13 cellular contexts compared by ENCODE assay signal in genomic region chr5:172643392-172643871, GRCh38. TPM values are rescaled to one million over a fixed set of nuclear protein-coding genes. Genes with fewer than 3 reads are reported as not detected.
DNase-seq lines count a peak whose midpoint lies in the region; ATAC-seq, FAIRE-seq and TF ChIP-seq lines count a peak whose summit lies in the region.
"Had no signal": no experiment of that assay in that cellular context is flagged by ENCODE, and none has a peak within 500 bp of the region (broad histone marks: within the 10 kb centered on the region; RNA-seq: fewer than 3 reads in every experiment).

No MANE protein-coding gene starts in this region.

- H3K9me1 ChIP-seq in K562 (ENCODE audit: control insufficient read depth, insufficient read depth, low read length), result no peaks in the 10 kb centered on the region

- POLR2A ChIA-PET in K562 (lab: Yijun Ruan, JAX), result interaction anchor here (0.6 kb wide), 1 partner anchor 1455 kb away, joined by 3 read pairs; no protein-coding TSS in a partner anchor

- TF ChIP-seq POLR2A in K562 (conservative IDR thresholded peaks at IDR 0.05), result no peak

- peaks cover 19% of the 10 kb centered on the region for H3K4me1 Mint-ChIP-seq in mesothelial cell of epicardium

- H3K4me3 ChIP-seq in K562 (no peak overlapping the region), fibroblast of lung (replicated peaks in 1 of 4; ENCODE audit: control extremely low read depth in 1 of 4, insufficient read depth in 1 of 4, low read depth in 3 of 4, low read length in 4 of 4) (no peak overlapping the region), tibial artery (peak overlapping the region; percentile 74 to 92), left lung (peak overlapping the region in 1 of 2 donors; percentile 65)

- H3K4me2 ChIP-seq in K562 (ENCODE audit: insufficient read depth, low read length), result no peak overlapping the region
- peak overlapping the region; percentile 42 for H3K4me2 ChIP-seq in fibroblast of lung (ENCODE audit: extremely low read depth, insufficient read depth, low read length)

- TF ChIP-seq CTCF in K562 (IDR thresholded peaks at IDR 0.05 in 2 of 3, conservative IDR thresholded peaks at IDR 0.05 in 1 of 3; ENCODE audit: insufficient read depth in 2 of 3, low read depth in 1 of 3, low read length in 3 of 3) (no peak), fibroblast of lung (conservative IDR thresholded peaks at IDR 0.05 in 1 of 2, IDR thresholded peaks at IDR 0.05 in 1 of 2; ENCODE audit: low read depth in 1 of 2, low read length in 2 of 2) (no peak), tibial artery (IDR thresholded peaks at IDR 0.05) (no peak), mesothelial cell of epicardium (IDR thresholded peaks at IDR 0.05; ENCODE audit: unreplicated experiment) (no peak), left lung (IDR thresholded peaks at IDR 0.05) (no peak)

- H3K27ac ChIP-seq in K562 (ENCODE audit: extremely low read depth, low read depth, low read length) (no peak overlapping the region), fibroblast of lung (ENCODE audit: insufficient read depth, low read length) (no peak overlapping the region), tibial artery (peak overlapping the region; percentile 87 to 88), left lung (peak overlapping the region in 1 of 2 donors; percentile 76)

- H4K20me1 ChIP-seq in K562 (replicated peaks; ENCODE audit: control insufficient read depth, insufficient read depth, low read length) (peaks cover 5% of the 10 kb centered on the region; the same call in 1 of the 2 replicates), fibroblast of lung (ENCODE audit: control insufficient read depth, extremely low read depth, insufficient read depth, low read length) (no peaks in the 10 kb centered on the region)

- H2AFZ ChIP-seq in K562 (ENCODE audit: low read depth, low read length) (no peak overlapping the region), fibroblast of lung (ENCODE audit: low read length) (no peak overlapping the region)

- no peaks in the 10 kb centered on the region for H3K36me3 Mint-ChIP-seq in mesothelial cell of epicardium

- H3K4me1 ChIP-seq in K562 (replicated peaks in 1 of 2; ENCODE audit: control insufficient read depth in 2 of 2, insufficient read depth in 2 of 2, low read length in 2 of 2), result peaks cover 4 to 15% of the 10 kb centered on the region in 2 experiments; a peak in 3 of 5 replicates
- peaks cover 8% of the 10 kb centered on the region for H3K4me1 ChIP-seq in fibroblast of lung (ENCODE audit: control insufficient read depth, extremely low read depth, insufficient read depth, low read length)
- peaks cover 0 to 77% (median 60%) of the 10 kb centered on the region in 4 donors for H3K4me1 ChIP-seq in tibial artery
- peaks cover 16 to 67% of the 10 kb centered on the region in 2 donors for H3K4me1 ChIP-seq in left lung

- DNase-seq in K562 (ENCODE audit: extremely low read depth in 1 of 4, low spot score in 3 of 4) (no peak), fibroblast of lung (ENCODE audit: low read depth in 2 of 2) (no peak), occipital lobe (lab: John Stamatoyannopoulos, UW) (peak; percentile 26), tibial artery (peak in 1 of 2 donors; percentile 63), mesothelial cell of epicardium (ENCODE audit: low spot score in 2 of 2, unreplicated experiment in 2 of 2) (no peak), left lung (no peak)
- DNase-seq: CD4-positive, alpha-beta T cell; HCEC 1CT; MM.1S; stimulated activated naive CD8-positive, alpha-beta T cell treated with anti-CD3 and anti-CD28 coated beads, Interleukin-15, Interleukin-2, amounts not matched to agents 100 U/mL and 50 U/mL, for 24 hours had no signal

- WGBS in K562 (ENCODE audit: insufficient coverage, low coverage, missing lambda C conversion rate), result 2% methylated on average over 8 of the region's 8 CpGs

- H3K79me2 ChIP-seq in K562 (ENCODE audit: control insufficient read depth, insufficient read depth, low read length) (no peaks in the 10 kb centered on the region), fibroblast of lung (ENCODE audit: control insufficient read depth, insufficient read depth, low read length) (peaks cover 6% of the 10 kb centered on the region)

- no peak for TF ChIP-seq RAD21 in K562 (CRISPR knock-in tag; conservative IDR thresholded peaks at IDR 0.05 in 1 of 2, IDR thresholded peaks at IDR 0.05 in 1 of 2)

- TF ChIP-seq EP300 in K562 (IDR thresholded peaks at IDR 0.05; ENCODE audit: low read length), result no peak

- no peak for FAIRE-seq in K562 (lab: Jason Lieb, UNC)
- FAIRE-seq: G401.6 had no signal

- no TSS peak for BruUV-seq in K562 (replicated peaks; lab: Mats Ljungman, UMichigan)

- peaks cover 28% of the 10 kb centered on the region for H3K27me3 Mint-ChIP-seq in mesothelial cell of epicardium (ENCODE audit: low read depth)

- H3K9ac ChIP-seq in K562 (ENCODE audit: insufficient read depth in 1 of 2, low read depth in 2 of 2, low read length in 2 of 2) (no peak overlapping the region), fibroblast of lung (ENCODE audit: insufficient read depth, low read length) (no peak overlapping the region)

- in situ Hi-C loops in K562 (cut with MboI), result no loop called here

- H3K9me3 ChIP-seq in K562 (replicated peaks; ENCODE audit: control insufficient read depth, insufficient read depth, low read depth, low read length) (no peaks in the 10 kb centered on the region), fibroblast of lung (ENCODE audit: control insufficient read depth, insufficient read depth, low read depth, low read length) (no peaks in the 10 kb centered on the region), tibial artery (no peaks in the 10 kb centered on the region), left lung (no peaks in the 10 kb centered on the region)

- CTCF ChIA-PET in K562 (lab: Yijun Ruan, JAX; ENCODE audit: low intra/inter-chr PET ratio), result no interaction called here

- H3K27me3 ChIP-seq in K562 (ENCODE audit: control insufficient read depth in 2 of 2, insufficient read depth in 2 of 2, low read length in 2 of 2) (peaks cover 51 to 90% of the 10 kb centered on the region in 2 experiments), fibroblast of lung (ENCODE audit: control insufficient read depth, insufficient read depth, low read length) (no peaks in the 10 kb centered on the region), tibial artery (no peaks in the 10 kb centered on the region), left lung (peaks cover 0 to 43% of the 10 kb centered on the region in 2 donors)

- H3K36me3 ChIP-seq in K562 (ENCODE audit: control insufficient read depth, insufficient read depth, low read length) (no peaks in the 10 kb centered on the region), fibroblast of lung (ENCODE audit: control insufficient read depth, insufficient read depth, low read length) (no peaks in the 10 kb centered on the region), tibial artery (no peaks in the 10 kb centered on the region), left lung (no peaks in the 10 kb centered on the region)

- no peaks in the 10 kb centered on the region for H3K9me3 Mint-ChIP-seq in mesothelial cell of epicardium
- H3K9me3 Mint-ChIP-seq: CD4-positive, alpha-beta T cell; central memory CD8-positive, alpha-beta T cell had no signal

- H3K4me3 Mint-ChIP-seq in mesothelial cell of epicardium, result no peak overlapping the region
- H3K4me3 Mint-ChIP-seq: CD4-positive, alpha-beta T cell; central memory CD8-positive, alpha-beta T cell had no signal

- intact Hi-C loops in K562 (cut with micrococcal nuclease) (loop anchor here (10.0 kb wide), 1 partner anchor 51 kb away; no protein-coding TSS in a partner anchor), tibial artery (cut with DNase I; ENCODE audit: low total_unique reads) (loop anchor here (5.0 kb wide), 1 partner anchor 54 kb away; no protein-coding TSS in a partner anchor), left lung (cut with DNase I) (no loop called here)

- no peak overlapping the region for H3K27ac Mint-ChIP-seq in mesothelial cell of epicardium
- H3K27ac Mint-ChIP-seq: CD4-positive, alpha-beta T cell had no signal

- no peak for ATAC-seq in K562
- no peak for ATAC-seq in left lung
- no peak for ATAC-seq in HG02840 (IDR thresholded peaks at IDR 0.05; ENCODE audit: low FRiP score, unreplicated experiment)
- ATAC-seq: stimulated activated naive CD8-positive, alpha-beta T cell treated with anti-CD3 and anti-CD28 coated beads, Interleukin-15, Interleukin-2, amounts not matched to agents 100 U/mL and 50 U/mL, for 24 hours had no signal

TF ChIP-seq in K562, 482 proteins besides CTCF, POLR2A, EP300 and RAD21 (continues in another document):
- TF ChIP-seq, protein P1, sequence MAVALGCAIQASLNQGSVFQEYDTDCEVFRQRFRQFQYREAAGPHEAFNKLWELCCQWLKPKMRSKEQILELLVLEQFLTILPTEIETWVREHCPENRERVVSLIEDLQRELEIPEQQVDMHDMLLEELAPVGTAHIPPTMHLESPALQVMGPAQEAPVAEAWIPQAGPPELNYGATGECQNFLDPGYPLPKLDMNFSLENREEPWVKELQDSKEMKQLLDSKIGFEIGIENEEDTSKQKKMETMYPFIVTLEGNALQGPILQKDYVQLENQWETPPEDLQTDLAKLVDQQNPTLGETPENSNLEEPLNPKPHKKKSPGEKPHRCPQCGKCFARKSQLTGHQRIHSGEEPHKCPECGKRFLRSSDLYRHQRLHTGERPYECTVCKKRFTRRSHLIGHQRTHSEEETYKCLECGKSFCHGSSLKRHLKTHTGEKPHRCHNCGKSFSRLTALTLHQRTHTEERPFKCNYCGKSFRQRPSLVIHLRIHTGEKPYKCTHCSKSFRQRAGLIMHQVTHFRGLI (CRISPR knock-in tag; IDR thresholded peaks at IDR 0.05), result no peak

RNA-seq across cellular contexts. Expression of gene NEURL1B, which starts 2.4 kb away (rescaled TPM):
- total RNA-seq in K562 (2011; cell fraction: chromatin; rRNA removed; ENCODE audit: low replicate concordance), result not detected in 2 replicates
- not detected in 2 replicates for total RNA-seq in K562 (2011; cell fraction: nucleolus; rRNA removed)
- total RNA-seq in K562 (2011; cell fraction: nucleoplasm; rRNA removed), result not detected in 2 replicates
- not detected in 2 replicates for total RNA-seq in K562 (2014; rRNA removed)
- total RNA-seq in K562 (2014; rRNA removed; fragmentation: Illumina TruSeq; extraction: Trizol), result not detected in 2 replicates
- total RNA-seq in K562 (2015; rRNA removed; fragmentation: Illumina TruSeq; extraction: Trizol), result not detected in 2 replicates
- total RNA-seq in K562 (2021), result 0.04 TPM in 2 replicates
- polyA plus RNA-seq in K562 (2011; rRNA removed), result not detected in 2 replicates
- polyA plus RNA-seq in K562 (2011; cell fraction: cytosol; rRNA removed), result not detected in 2 replicates
- polyA plus RNA-seq in K562 (2011; cell fraction: nucleus; rRNA removed), result not detected in 2 replicates
- not detected in 2 replicates for polyA plus RNA-seq in K562 (2012)
- polyA plus RNA-seq in K562 (2014; fragmentation: Illumina TruSeq; extraction: Trizol), result not detected in 2 replicates
- polyA plus RNA-seq in K562 (2014; fragmentation: Nextera tagmentation; extraction: Ambion mirVana), result not detected
- polyA plus RNA-seq in K562 (2014; rRNA removed), result not detected in 2 replicates
- polyA minus RNA-seq in K562 (2011; rRNA and poly(A)+ RNA removed), result not detected in 2 replicates
- polyA minus RNA-seq in K562 (2011; cell fraction: cytosol; rRNA and poly(A)+ RNA removed), result not detected in 2 replicates
- polyA minus RNA-seq in K562 (2011; cell fraction: nucleus; rRNA and poly(A)+ RNA removed), result not detected in 2 replicates
- total RNA-seq in fibroblast of lung, result 2.6 and 6.1 TPM in 2 replicates
- 5.0 and 5.5 TPM in 2 replicates for polyA plus RNA-seq in fibroblast of lung
- polyA plus RNA-seq in fibroblast of lung (2012), result 6.6 and 6.8 TPM in 2 replicates
- 8.7 and 9.3 TPM in 2 replicates for polyA minus RNA-seq in fibroblast of lung (ENCODE audit: low replicate concordance)
- total RNA-seq in occipital lobe, result 19.2 TPM
- total RNA-seq in mesothelial cell of epicardium, result 10.9 to 11.8 TPM (median 11.7 TPM) in 3 replicates
- 10 to 100 TPM; 11.8 to 22.0 TPM for total RNA-seq in left lung

Comparison
In these comparisons a context has a peak if more than half of its experiments do, and no peak if none do; other contexts are left out.
1. H3K27ac ChIP-seq: peak in tibial artery (2 of 2); none in K562 (single experiment) and fibroblast of lung (single experiment).
2. H3K4me3 ChIP-seq: peak in tibial artery (2 of 2); none in K562 (single experiment) and fibroblast of lung (0 of 4).
3. intact Hi-C loops: an anchor here in K562 (10.0 kb wide) and tibial artery (5.0 kb wide); none called in left lung.